15 cellular contexts compared by ENCODE assay signal in the genomic region with DNA sequence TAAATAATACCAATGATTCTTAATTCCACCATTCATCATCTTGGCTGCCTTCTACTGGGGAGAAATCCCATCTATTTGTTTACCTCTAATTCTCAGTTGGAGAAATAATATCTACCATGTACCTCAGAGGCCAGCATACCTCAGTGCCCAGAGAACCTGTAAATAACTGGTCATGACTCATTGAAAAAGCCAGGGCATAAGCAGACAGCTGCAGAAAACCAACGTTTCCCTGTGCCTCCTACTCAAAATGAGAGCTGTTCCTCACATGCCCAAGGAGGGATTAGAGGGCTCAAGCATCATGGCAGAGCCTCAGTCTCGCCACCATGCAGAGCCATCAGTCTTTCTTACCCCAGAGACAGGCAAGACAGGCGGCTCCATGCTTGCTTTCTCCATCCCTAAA. TPM values are rescaled to one million over a fixed set of nuclear protein-coding genes. Genes with fewer than 3 reads are reported as not detected.
DNase-seq lines count a peak whose midpoint lies in the region; ATAC-seq and TF ChIP-seq lines count a peak whose summit lies in the region.
"Had no signal": no experiment of that assay in that cellular context is flagged by ENCODE, and none has a peak within 500 bp of the region (broad histone marks: within the 10 kb centered on the region; RNA-seq: fewer than 3 reads in every experiment).

No MANE protein-coding gene starts in this region.

- ATAC-seq in omental fat pad (ENCODE audit: low FRiP score) (no peak), left lung (no peak)

- DNase-seq in LHCN-M2 (ENCODE audit: low read depth): peak; percentile 79
- DNase-seq in SW480 (ENCODE audit: low spot score): peak; percentile 41
- DNase-seq in kidney tubule cell (ENCODE audit: low spot score): peak; percentile 47
- peak; percentile 6 for DNase-seq in skeletal muscle cell (ENCODE audit: low read depth)
- DNase-seq in esophagus squamous epithelium (lab: John Stamatoyannopoulos, UW): no peak
- no peak for DNase-seq in NCI-H2029 (lab: John Stamatoyannopoulos, UW)
- DNase-seq in omental fat pad (ENCODE audit: low spot score): no peak
- DNase-seq in left lung: no peak
- DNase-seq: DMS 273 treated with DMSO at 0.1 percent for 48 hours, EL, H9, NCI-H446, SHP77 had no signal

- no peak for TF ChIP-seq CTCF in esophagus squamous epithelium (IDR thresholded peaks at IDR 0.05)
- TF ChIP-seq CTCF in omental fat pad (IDR thresholded peaks at IDR 0.05): no peak
- TF ChIP-seq CTCF in left lung (IDR thresholded peaks at IDR 0.05): no peak

- H3K36me3 ChIP-seq in esophagus squamous epithelium (no peaks in the 10 kb centered on the region), left lung (no peaks in the 10 kb centered on the region)
- H3K36me3 ChIP-seq: BLaER1 treated with 17β-estradiol and CSF1 and Interleukin-3, amounts not matched to agents 10 nM and 100 nM had no signal

- intact Hi-C loops in esophagus squamous epithelium (cut with DNase I) (no loop called here), left lung (cut with DNase I) (no loop called here)

- H3K9me3 ChIP-seq in esophagus squamous epithelium (no peaks in the 10 kb centered on the region), left lung (no peaks in the 10 kb centered on the region)
- H3K9me3 ChIP-seq: BLaER1 treated with 17β-estradiol and CSF1 and Interleukin-3, amounts not matched to agents 10 nM and 100 nM had no signal

- H3K27me3 ChIP-seq in esophagus squamous epithelium: peaks cover 0 to 3% (median 0%) of the 10 kb centered on the region in 4 donors
- no peaks in the 10 kb centered on the region for H3K27me3 ChIP-seq in left lung
- H3K27me3 ChIP-seq: BLaER1 treated with 17β-estradiol and CSF1 and Interleukin-3, amounts not matched to agents 10 nM and 100 nM had no signal

- H3K27ac ChIP-seq in esophagus squamous epithelium (no peak overlapping the region), left lung (no peak overlapping the region)
- H3K27ac ChIP-seq: BLaER1 treated with 17β-estradiol and CSF1 and Interleukin-3, amounts not matched to agents 10 nM and 100 nM had no signal

- TF ChIP-seq POLR2A in esophagus squamous epithelium (IDR thresholded peaks at IDR 0.05): no peak

- WGBS in esophagus squamous epithelium, 2 donors: 56 to 80% methylated on average over 2 to 3 of the region's 3 CpGs

- H3K4me3 ChIP-seq in skeletal muscle cell (ENCODE audit: low read depth, low read length): no peak overlapping the region
- H3K4me3 ChIP-seq in esophagus squamous epithelium: no peak overlapping the region
- H3K4me3 ChIP-seq in left lung: no peak overlapping the region
- H3K4me3 ChIP-seq: BLaER1 treated with 17β-estradiol and CSF1 and Interleukin-3, amounts not matched to agents 10 nM and 100 nM had no signal

- H3K4me1 ChIP-seq in esophagus squamous epithelium (no peaks in the 10 kb centered on the region), left lung (no peaks in the 10 kb centered on the region)
- H3K4me1 ChIP-seq: BLaER1 treated with 17β-estradiol and CSF1 and Interleukin-3, amounts not matched to agents 10 nM and 100 nM had no signal

RNA-seq across cellular contexts. Expression of gene PON1, which starts 21.4 kb away (rescaled TPM):
- total RNA-seq in LHCN-M2 (2014; rRNA removed) (0.75 TPM in 1 of 2 replicates, not detected in the other), esophagus squamous epithelium (not detected), omental fat pad (1 to 10 TPM in 1 of 4 donors, under 1 TPM in 1, not detected in 2; 0.38 to 2.0 TPM), left lung (under 1 TPM; 0.42 to 0.67 TPM)
- not detected for polyA plus RNA-seq in LHCN-M2 (2012)
- polyA plus RNA-seq: IgD-negative memory B cell had no signal

Comparison
In these comparisons a context has a peak if more than half of its experiments do, and no peak if none do; other contexts are left out.
1. DNase-seq: peak in LHCN-M2 (single experiment), SW480 (single experiment), kidney tubule cell (single experiment) and skeletal muscle cell (single experiment); none in esophagus squamous epithelium (single experiment), NCI-H2029 (single experiment), omental fat pad (single experiment) and left lung (0 of 2).